Comparison of ENCODE assay signal across 38 cellular contexts in genomic region chr16:49201118-49201517, GRCh38.
"Had no signal": no experiment of that assay in that cellular context is flagged by ENCODE, and none has a peak within 500 bp of the region (broad histone marks: within the 10 kb centered on the region; RNA-seq: fewer than 3 reads in every experiment).

No MANE protein-coding gene starts in this region.

- DNase-seq: activated effector memory CD4-positive, alpha-beta T cell treated with anti-CD3 and anti-CD28 coated beads, Interleukin-2, amount 50 U/mL, for 16 hours; activated effector memory CD4-positive, alpha-beta T cell treated with Interleukin-2 at 50 U/mL for 16 hours; activated gamma-delta T cell; activated gamma-delta T cell treated with Interleukin-2 at 50 U/mL for 16 hours; activated naive CD4-positive, alpha-beta T cell; activated naive CD4-positive, alpha-beta T cell treated with anti-CD3 and anti-CD28 coated beads for 36 hours; activated naive CD4-positive, alpha-beta T cell treated with anti-CD3 and anti-CD28 coated beads, Interleukin-2, amount 10 ng/mL, durations not matched to agents 7 days and 5 days; activated naive CD4-positive, alpha-beta T cell treated with anti-CD3 and anti-CD28 coated beads, Interleukin-2, amount 50 U/mL, for 16 hours; activated naive CD4-positive, alpha-beta T cell treated with Interleukin-2 at 50 U/mL for 16 hours; activated naive CD8-positive, alpha-beta T cell treated with anti-CD3 and anti-CD28 coated beads for 36 hours; activated naive CD8-positive, alpha-beta T cell treated with anti-CD3 and anti-CD28 coated beads, Interleukin-2, amount 10 ng/mL, durations not matched to agents 7 days and 5 days; activated naive CD8-positive, alpha-beta T cell treated with anti-CD3 and anti-CD28 coated beads, Interleukin-2, amount 50 U/mL, for 24 hours; activated T-cell treated with anti-CD3 and anti-CD28 coated beads for 4 hours; activated T-cell treated with anti-CD3 and anti-CD28 coated beads, Interleukin-2, amount 50 U/mL, for 1 hour; activated T-cell treated with anti-CD3 and anti-CD28 coated beads, Interleukin-2, amount 50 U/mL, for 24 hours; activated T-cell treated with anti-CD3 and anti-CD28 coated beads, Interleukin-2, amount 50 U/mL, for 4 hours; activated T-cell treated with anti-CD3 and anti-CD28 coated beads, Interleukin-2, amount 50 U/mL, for 48 hours; activated T-cell treated with anti-CD3 and anti-CD28 coated beads, Interleukin-2, amount 50 U/mL, for 72 hours; adrenal gland; amniotic stem cell; amygdala; anterior cingulate cortex; aorta; brain microvascular endothelial cell; caudate nucleus; central memory CD4-positive, alpha-beta T cell; cerebellar nuclear complex had no signal

- H3K4me3 ChIP-seq: adrenal gland, ascending aorta, breast epithelium, cardiac muscle cell had no signal

- ATAC-seq: activated naive CD4-positive, alpha-beta T cell treated with anti-CD3 and anti-CD28 coated beads, Interleukin-2, amount 50 U/mL, for 72 hours; activated naive CD8-positive, alpha-beta T cell treated with anti-CD3 and anti-CD28 coated beads, Interleukin-2, amount 50 U/mL, for 24 hours; activated T-cell treated with anti-CD3 and anti-CD28 coated beads, Interleukin-2, amount 50 U/mL, for 4 hours; activated T-cell treated with anti-CD3 and anti-CD28 coated beads, Interleukin-2, amount 50 U/mL, for 72 hours; activated T-helper 17 cell treated with anti-CD3 and anti-CD28 coated beads, Interleukin-2, amount 50 U/mL, for 72 hours had no signal

- H3K27me3 ChIP-seq: adrenal gland, ascending aorta, brain microvascular endothelial cell, breast epithelium, cardiac muscle cell had no signal

- H3K4me1 Mint-ChIP-seq: activated naive CD4-positive, alpha-beta T cell treated with anti-CD3 and anti-CD28 coated beads, Interleukin-2, amount 10 ng/mL, durations not matched to agents 7 days and 5 days; activated naive CD4-positive, alpha-beta T cell treated with anti-CD3 and anti-CD28 coated beads, Interleukin-2, amount 50 U/mL, for 24 hours; activated naive CD8-positive, alpha-beta T cell treated with anti-CD3 and anti-CD28 coated beads for 36 hours; activated naive CD8-positive, alpha-beta T cell treated with anti-CD3 and anti-CD28 coated beads, Interleukin-2, amount 10 ng/mL, durations not matched to agents 7 days and 5 days; activated naive CD8-positive, alpha-beta T cell treated with anti-CD3 and anti-CD28 coated beads, Interleukin-2, amount 50 U/mL, for 24 hours; activated T-helper 17 cell treated with anti-CD3 and anti-CD28 coated beads, Interleukin-2, amount 50 U/mL, for 72 hours; brain; central memory CD8-positive, alpha-beta T cell had no signal

- H3K4me1 ChIP-seq: adrenal gland, ascending aorta, breast epithelium had no signal

- H3K36me3 Mint-ChIP-seq: activated naive CD4-positive, alpha-beta T cell treated with anti-CD3 and anti-CD28 coated beads, Interleukin-2, amount 10 ng/mL, durations not matched to agents 7 days and 5 days; activated naive CD4-positive, alpha-beta T cell treated with anti-CD3 and anti-CD28 coated beads, Interleukin-2, amount 50 U/mL, for 24 hours; activated naive CD4-positive, alpha-beta T cell treated with anti-CD3 and anti-CD28 coated beads, Interleukin-2, amount 50 U/mL, for 72 hours; activated naive CD8-positive, alpha-beta T cell; activated naive CD8-positive, alpha-beta T cell treated with anti-CD3 and anti-CD28 coated beads for 36 hours; activated naive CD8-positive, alpha-beta T cell treated with anti-CD3 and anti-CD28 coated beads, Interleukin-2, amount 10 ng/mL, durations not matched to agents 7 days and 5 days; brain had no signal

- H3K27ac Mint-ChIP-seq: activated naive CD4-positive, alpha-beta T cell treated with anti-CD3 and anti-CD28 coated beads for 36 hours; activated naive CD4-positive, alpha-beta T cell treated with anti-CD3 and anti-CD28 coated beads, Interleukin-2, amount 10 ng/mL, durations not matched to agents 7 days and 5 days; activated naive CD4-positive, alpha-beta T cell treated with anti-CD3 and anti-CD28 coated beads, Interleukin-2, amount 50 U/mL, for 24 hours; activated naive CD4-positive, alpha-beta T cell treated with anti-CD3 and anti-CD28 coated beads, Interleukin-2, amount 50 U/mL, for 72 hours; activated naive CD8-positive, alpha-beta T cell; activated naive CD8-positive, alpha-beta T cell treated with anti-CD3 and anti-CD28 coated beads for 36 hours; activated naive CD8-positive, alpha-beta T cell treated with anti-CD3 and anti-CD28 coated beads, Interleukin-2, amount 10 ng/mL, durations not matched to agents 7 days and 5 days; activated naive CD8-positive, alpha-beta T cell treated with anti-CD3 and anti-CD28 coated beads, Interleukin-2, amount 50 U/mL, for 24 hours; activated T-cell treated with anti-CD3 and anti-CD28 coated beads, Interleukin-2, amount 50 U/mL, for 24 hours; activated T-cell treated with anti-CD3 and anti-CD28 coated beads, Interleukin-2, amount 50 U/mL, for 72 hours; activated T-helper 1 cell treated with anti-CD3 and anti-CD28 coated beads, Interleukin-12 subunit alpha, Interleukin-12 subunit beta, Interleukin-2, Interleukin-4 antibody, amounts not matched to agents 30 ng/mL and 10 ng/mL and 1 ng/mL, durations not matched to agents 14 hours and 24 hours and 36 hours; activated T-helper 17 cell treated with anti-CD3 and anti-CD28 coated beads, Interleukin-2, amount 50 U/mL, for 72 hours; activated T-helper 2 cell treated with anti-CD3 and anti-CD28 coated beads, Interferon-gamma antibody, Interleukin-2, Interleukin-4, amounts not matched to agents 10 μg/mL and 5 μg/mL and 100 μg/mL, durations not matched to agents 14 hours and 24 hours and 36 hours; brain had no signal

- H3K27ac ChIP-seq: adrenal gland, ascending aorta, brain microvascular endothelial cell, breast epithelium, cardiac muscle cell had no signal

- H3K27me3 Mint-ChIP-seq: activated naive CD4-positive, alpha-beta T cell treated with anti-CD3 and anti-CD28 coated beads, Interleukin-2, amount 10 ng/mL, durations not matched to agents 7 days and 5 days; activated naive CD8-positive, alpha-beta T cell treated with anti-CD3 and anti-CD28 coated beads for 36 hours; activated naive CD8-positive, alpha-beta T cell treated with anti-CD3 and anti-CD28 coated beads, Interleukin-2, amount 10 ng/mL, durations not matched to agents 7 days and 5 days; central memory CD8-positive, alpha-beta T cell had no signal

- H3K36me3 ChIP-seq: adrenal gland, ascending aorta, brain microvascular endothelial cell, breast epithelium, cardiac muscle cell had no signal

- H3K9me3 ChIP-seq: adrenal gland, ascending aorta, breast epithelium had no signal

- H3K4me3 Mint-ChIP-seq: activated naive CD4-positive, alpha-beta T cell treated with anti-CD3 and anti-CD28 coated beads for 36 hours; activated naive CD4-positive, alpha-beta T cell treated with anti-CD3 and anti-CD28 coated beads, Interleukin-2, amount 10 ng/mL, durations not matched to agents 7 days and 5 days; activated naive CD4-positive, alpha-beta T cell treated with anti-CD3 and anti-CD28 coated beads, Interleukin-2, amount 50 U/mL, for 24 hours; activated naive CD8-positive, alpha-beta T cell; activated naive CD8-positive, alpha-beta T cell treated with anti-CD3 and anti-CD28 coated beads for 36 hours; activated naive CD8-positive, alpha-beta T cell treated with anti-CD3 and anti-CD28 coated beads, Interleukin-2, amount 10 ng/mL, durations not matched to agents 7 days and 5 days; activated naive CD8-positive, alpha-beta T cell treated with anti-CD3 and anti-CD28 coated beads, Interleukin-2, amount 50 U/mL, for 24 hours; activated T-cell treated with anti-CD3 and anti-CD28 coated beads, Interleukin-2, amount 50 U/mL, for 24 hours; activated T-cell treated with anti-CD3 and anti-CD28 coated beads, Interleukin-2, amount 50 U/mL, for 4 hours; activated T-cell treated with anti-CD3 and anti-CD28 coated beads, Interleukin-2, amount 50 U/mL, for 72 hours; activated T-helper 1 cell treated with anti-CD3 and anti-CD28 coated beads, Interleukin-12 subunit alpha, Interleukin-12 subunit beta, Interleukin-2, Interleukin-4 antibody, amounts not matched to agents 30 ng/mL and 10 ng/mL and 1 ng/mL, durations not matched to agents 14 hours and 24 hours and 36 hours; activated T-helper 17 cell treated with anti-CD3 and anti-CD28 coated beads, Interleukin-2, amount 50 U/mL, for 72 hours; brain; central memory CD8-positive, alpha-beta T cell had no signal

- H3K9me3 Mint-ChIP-seq: activated naive CD4-positive, alpha-beta T cell treated with anti-CD3 and anti-CD28 coated beads for 36 hours; activated naive CD4-positive, alpha-beta T cell treated with anti-CD3 and anti-CD28 coated beads, Interleukin-2, amount 10 ng/mL, durations not matched to agents 7 days and 5 days; activated naive CD4-positive, alpha-beta T cell treated with anti-CD3 and anti-CD28 coated beads, Interleukin-2, amount 50 U/mL, for 24 hours; activated naive CD8-positive, alpha-beta T cell treated with anti-CD3 and anti-CD28 coated beads, Interleukin-2, amount 10 ng/mL, durations not matched to agents 7 days and 5 days; activated naive CD8-positive, alpha-beta T cell treated with anti-CD3 and anti-CD28 coated beads, Interleukin-2, amount 50 U/mL, for 24 hours; activated T-cell treated with anti-CD3 and anti-CD28 coated beads, Interleukin-2, amount 50 U/mL, for 24 hours; activated T-helper 1 cell treated with anti-CD3 and anti-CD28 coated beads, Interleukin-12 subunit alpha, Interleukin-12 subunit beta, Interleukin-2, Interleukin-4 antibody, amounts not matched to agents 30 ng/mL and 10 ng/mL and 1 ng/mL, durations not matched to agents 14 hours and 24 hours and 36 hours; activated T-helper 17 cell treated with anti-CD3 and anti-CD28 coated beads, Interleukin-2, amount 50 U/mL, for 72 hours; activated T-helper 2 cell treated with anti-CD3 and anti-CD28 coated beads, Interferon-gamma antibody, Interleukin-2, Interleukin-4, amounts not matched to agents 10 μg/mL and 5 μg/mL and 100 μg/mL, durations not matched to agents 14 hours and 24 hours and 36 hours; brain; central memory CD8-positive, alpha-beta T cell had no signal
